Comparison of ENCODE assay signal across 8 cellular contexts in genomic region chr9:114611516-114612271, GRCh38. TPM values are rescaled to one million over a fixed set of nuclear protein-coding genes. Genes with fewer than 3 reads are reported as not detected.
DNase-seq lines count a peak whose midpoint lies in the region; ATAC-seq and TF ChIP-seq lines count a peak whose summit lies in the region.

No MANE protein-coding gene starts in this region.

- ATAC-seq in GM19035 (IDR thresholded peaks at IDR 0.05; ENCODE audit: unreplicated experiment) (peak; percentile 43), HG03196 (IDR thresholded peaks at IDR 0.05; ENCODE audit: unreplicated experiment) (peak; percentile 33), Right ventricle myocardium inferior (peak; percentile 82)

- H3K27ac Mint-ChIP-seq in CD14-positive monocyte, result peak overlapping the region; percentile 88 to 96 (median 92)
- peak overlapping the region; percentile 95 for H3K27ac Mint-ChIP-seq in activated naive CD4-positive, alpha-beta T cell treated with anti-CD3 and anti-CD28 coated beads, Interleukin-2, amount 50 U/mL, for 24 hours

- peaks cover under 1% of the 10 kb centered on the region; the same call in 1 of the 2 replicates for H3F3A ChIP-seq in OCI-LY1 (ENCODE audit: insufficient read depth, low read length)

- intact Hi-C loops in CD14-positive monocyte (cut with micrococcal nuclease), result loop anchor here in 1 of 2 donors (10.0 kb wide), 1 partner anchor 127 kb away; no protein-coding TSS in a partner anchor
- intact Hi-C loops in Right ventricle myocardium inferior (cut with DNase I), result no loop called here

- peaks cover 66% of the 10 kb centered on the region for H3K4me1 Mint-ChIP-seq in CD14-positive monocyte
- peaks cover 44% of the 10 kb centered on the region for H3K4me1 Mint-ChIP-seq in activated naive CD4-positive, alpha-beta T cell treated with anti-CD3 and anti-CD28 coated beads, Interleukin-2, amount 50 U/mL, for 24 hours

- H3K36me3 ChIP-seq in OCI-LY1 (ENCODE audit: insufficient read depth, low read length), result peaks cover 18% of the 10 kb centered on the region; the same call in 1 of the 2 replicates
- H3K36me3 ChIP-seq in osteoblast (ENCODE audit: insufficient read depth, low read length), result no peaks in the 10 kb centered on the region

- DNase-seq in CD14-positive monocyte (ENCODE audit: low spot score) (peak; percentile 58), Right ventricle myocardium inferior (ENCODE audit: missing footprints) (peak; percentile 81), osteoblast (ENCODE audit: insufficient read length, low spot score, missing footprints) (peak; percentile 94), NCI-H1694 (lab: John Stamatoyannopoulos, UW) (no peak)

- H3K27me3 Mint-ChIP-seq in CD14-positive monocyte (ENCODE audit: low read depth in 3 of 3), result peaks cover 0 to 3% (median 2%) of the 10 kb centered on the region in 3 donors
- H3K27me3 Mint-ChIP-seq in activated naive CD4-positive, alpha-beta T cell treated with anti-CD3 and anti-CD28 coated beads, Interleukin-2, amount 50 U/mL, for 24 hours, result no peaks in the 10 kb centered on the region

- peak overlapping the region; percentile 99 for H3K9ac ChIP-seq in OCI-LY1 (ENCODE audit: low read length)

- no peaks in the 10 kb centered on the region for H4K20me1 ChIP-seq in OCI-LY1 (ENCODE audit: insufficient read depth, low read length)
- H4K20me1 ChIP-seq in osteoblast (ENCODE audit: insufficient read depth, low read length), result peaks cover 8% of the 10 kb centered on the region

- peak overlapping the region; percentile 99 for H3K4me3 ChIP-seq in OCI-LY1 (ENCODE audit: low read depth, low read length, poor library complexity, severe bottlenecking)
- H3K4me3 ChIP-seq in osteoblast (ENCODE audit: insufficient read depth, low read length), result peak overlapping the region; percentile 84

- H3K9me3 Mint-ChIP-seq in CD14-positive monocyte, result no peaks in the 10 kb centered on the region
- no peaks in the 10 kb centered on the region for H3K9me3 Mint-ChIP-seq in activated naive CD4-positive, alpha-beta T cell treated with anti-CD3 and anti-CD28 coated beads, Interleukin-2, amount 50 U/mL, for 24 hours

- peak overlapping the region; percentile 96 for H3K27ac ChIP-seq in OCI-LY1 (ENCODE audit: low read depth, low read length, poor library complexity, severe bottlenecking)
- peak overlapping the region; percentile 78 for H3K27ac ChIP-seq in osteoblast (ENCODE audit: low read depth, low read length)

- H2AFZ ChIP-seq in OCI-LY1 (ENCODE audit: low read length), result no peak overlapping the region
- H2AFZ ChIP-seq in osteoblast (ENCODE audit: low read length), result peak overlapping the region; percentile 95

- H3K4me3 Mint-ChIP-seq in CD14-positive monocyte, result peak overlapping the region; percentile 84 to 92
- peak overlapping the region; percentile 91 for H3K4me3 Mint-ChIP-seq in activated naive CD4-positive, alpha-beta T cell treated with anti-CD3 and anti-CD28 coated beads, Interleukin-2, amount 50 U/mL, for 24 hours

- no peaks in the 10 kb centered on the region for H3K9me3 ChIP-seq in OCI-LY1 (ENCODE audit: low read length)
- H3K9me3 ChIP-seq in osteoblast (ENCODE audit: low read depth, low read length), result no peaks in the 10 kb centered on the region

- peaks cover 12% of the 10 kb centered on the region in 2 donors for H3K36me3 Mint-ChIP-seq in CD14-positive monocyte
- peaks cover 6% of the 10 kb centered on the region for H3K36me3 Mint-ChIP-seq in activated naive CD4-positive, alpha-beta T cell treated with anti-CD3 and anti-CD28 coated beads, Interleukin-2, amount 50 U/mL, for 24 hours

- no peaks in the 10 kb centered on the region for H3K27me3 ChIP-seq in OCI-LY1 (ENCODE audit: insufficient read depth, low read length)
- H3K27me3 ChIP-seq in osteoblast (ENCODE audit: insufficient read depth, low read length), result no peaks in the 10 kb centered on the region

- peaks cover 45% of the 10 kb centered on the region for H3K79me2 ChIP-seq in OCI-LY1 (ENCODE audit: insufficient read depth, low read length)
- H3K79me2 ChIP-seq in osteoblast (ENCODE audit: insufficient read depth, low read length), result peaks cover 9% of the 10 kb centered on the region

- H3K9me2 ChIP-seq in OCI-LY1 (ENCODE audit: low read depth, low read length), result no peaks in the 10 kb centered on the region

- H3K4me2 ChIP-seq in OCI-LY1 (ENCODE audit: low read length) (peak overlapping the region; percentile 89), osteoblast (ENCODE audit: insufficient read depth, low read length) (peak overlapping the region; percentile 99)

- H3K4me1 ChIP-seq in OCI-LY1 (ENCODE audit: insufficient read depth, low read length, severe bottlenecking) (peaks cover 82% of the 10 kb centered on the region), osteoblast (ENCODE audit: insufficient read depth, low read length) (peaks cover 23% of the 10 kb centered on the region)

- TF ChIP-seq CTCF in CD14-positive monocyte (IDR thresholded peaks at IDR 0.05) (no peak), OCI-LY1 (IDR thresholded peaks at IDR 0.05; ENCODE audit: low read length) (no peak), osteoblast (IDR thresholded peaks at IDR 0.05; ENCODE audit: extremely low read depth, low read depth, low read length) (no peak)

RNA-seq across cellular contexts. Expression of gene TMEM268, which starts 0.6 kb away (rescaled TPM):
- polyA plus RNA-seq in CD14-positive monocyte, result 10 to 100 TPM; 12.8 to 14.5 TPM
- 3.5 TPM for total RNA-seq in Right ventricle myocardium inferior
- total RNA-seq in osteoblast, result 12.3 and 13.8 TPM in 2 replicates

RNA-seq across cellular contexts. Expression of gene ATP6V1G1, which starts 24.1 kb away (rescaled TPM):
- polyA plus RNA-seq in CD14-positive monocyte, result 100 to 1,000 TPM; 214 to 226 TPM
- 58.0 TPM for total RNA-seq in Right ventricle myocardium inferior
- 89.6 and 98.8 TPM in 2 replicates for total RNA-seq in osteoblast

RNA-seq across cellular contexts. Expression of gene TEX53, which starts 45.9 kb away (rescaled TPM):
- polyA plus RNA-seq in CD14-positive monocyte, result not detected
- total RNA-seq in Right ventricle myocardium inferior, result not detected
- not detected in 2 replicates for total RNA-seq in osteoblast
